18 cellular contexts compared by ENCODE assay signal in the genomic region with DNA sequence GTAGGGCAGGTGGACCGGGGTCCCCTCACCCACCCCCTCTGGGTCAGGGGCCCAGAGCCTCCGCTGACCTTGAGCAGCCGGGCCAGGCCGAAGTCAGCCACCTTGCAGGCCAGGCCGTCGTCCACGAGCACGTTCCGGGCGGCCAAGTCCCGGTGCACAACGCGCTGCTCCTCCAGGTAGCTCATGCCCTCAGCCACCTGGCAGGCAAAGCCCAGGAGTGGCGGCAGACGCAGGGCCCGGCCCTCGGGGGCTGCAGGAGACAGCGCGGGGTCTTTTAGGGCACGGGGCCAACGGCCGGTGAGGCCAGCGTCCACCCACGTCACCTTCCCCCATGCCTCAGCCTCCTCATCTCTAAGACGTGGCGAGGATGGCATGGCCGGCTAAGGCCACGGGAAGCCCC. TPM values are rescaled to one million over a fixed set of nuclear protein-coding genes. Genes with fewer than 3 reads are reported as not detected.
DNase-seq lines count a peak whose midpoint lies in the region; ATAC-seq and TF ChIP-seq lines count a peak whose summit lies in the region.
"Had no signal": no experiment of that assay in that cellular context is flagged by ENCODE, and none has a peak within 500 bp of the region (broad histone marks: within the 10 kb centered on the region; RNA-seq: fewer than 3 reads in every experiment).

No MANE protein-coding gene starts in this region.

- peak overlapping the region; percentile 74 for H3K4me3 Mint-ChIP-seq in MCF 10A (ENCODE audit: unreplicated experiment)
- H3K4me3 Mint-ChIP-seq: CD4-positive, CD25-positive, alpha-beta regulatory T cell; CD8-positive, alpha-beta memory T cell; GM23338 had no signal

- H3K4me1 Mint-ChIP-seq in MCF 10A (ENCODE audit: insufficient read depth, unreplicated experiment): peaks cover 26% of the 10 kb centered on the region

- no peaks in the 10 kb centered on the region for H3K27me3 ChIP-seq in mammary epithelial cell (ENCODE audit: insufficient read depth, low read length)
- H3K27me3 ChIP-seq in PC-9 (ENCODE audit: insufficient read depth, low read depth): no peaks in the 10 kb centered on the region
- peaks cover 0 to 6% of the 10 kb centered on the region in 2 donors for H3K27me3 ChIP-seq in breast epithelium
- H3K27me3 ChIP-seq in stomach: peaks cover 0 to 44% (median 0%) of the 10 kb centered on the region in 3 donors
- H3K27me3 ChIP-seq: BE2C had no signal

- in situ Hi-C loops in mammary epithelial cell (cut with MboI; ENCODE audit: low sequenced_read_pairs in 2 of 2): no loop called here

- CTCF ChIA-PET in MCF 10A (lab: Yijun Ruan, JAX): no interaction called here
- CTCF ChIA-PET in mammary epithelial cell (lab: Charles Lee; ENCODE audit: low non-redundant PET): no interaction called here
- CTCF ChIA-PET in PC-9 (lab: Charles Lee): interaction anchor here (0.5 kb wide), 1 partner anchor 83 kb away, joined by 4 read pairs; no protein-coding TSS in a partner anchor

- 93% methylated on average over 23 of the region's 28 CpGs for WGBS in mammary epithelial cell (ENCODE audit: low coverage, missing lambda C conversion rate)
- 47 to 92% (median 75%) methylated on average over 9 to 28 of the region's 28 CpGs for WGBS in stomach, 5 donors

- no peaks in the 10 kb centered on the region for H3K9me3 Mint-ChIP-seq in MCF 10A (ENCODE audit: unreplicated experiment)
- H3K9me3 Mint-ChIP-seq: CD4-positive, CD25-positive, alpha-beta regulatory T cell; GM23338 had no signal

- intact Hi-C loops in MCF 10A (cut with micrococcal nuclease): no loop called here
- intact Hi-C loops in mammary epithelial cell (cut with micrococcal nuclease): no loop called here
- intact Hi-C loops in PC-9 (cut with micrococcal nuclease; ENCODE audit: unreplicated experiment): no loop called here
- intact Hi-C loops in breast epithelium (cut with DNase I; ENCODE audit: low total_unique reads): no loop called here
- intact Hi-C loops in stomach (cut with DNase I; ENCODE audit: low total_unique reads): no loop called here

- H3K9me2 ChIP-seq in PC-9 (ENCODE audit: insufficient read depth): no peaks in the 10 kb centered on the region

- no peak for TF ChIP-seq POLR2A in breast epithelium (IDR thresholded peaks at IDR 0.05)
- TF ChIP-seq POLR2A in stomach (IDR thresholded peaks at IDR 0.05): no peak

- no peak overlapping the region for H3K27ac Mint-ChIP-seq in MCF 10A (ENCODE audit: low read depth, unreplicated experiment)
- H3K27ac Mint-ChIP-seq: CD4-positive, CD25-positive, alpha-beta regulatory T cell; CD8-positive, alpha-beta memory T cell; GM23338 had no signal

- BruUV-seq in MCF 10A (replicated peaks; lab: Mats Ljungman, UMichigan) (no TSS peak), mammary epithelial cell (replicated peaks; lab: Mats Ljungman, UMichigan) (no TSS peak), PC-9 (replicated peaks; lab: Mats Ljungman, UMichigan) (no TSS peak)

- H3K79me2 ChIP-seq in mammary epithelial cell (ENCODE audit: insufficient read depth, low read length) (no peaks in the 10 kb centered on the region), PC-9 (ENCODE audit: low read depth) (peaks cover 6% of the 10 kb centered on the region; the same call in 1 of the 2 replicates)

- POLR2A ChIA-PET in MCF 10A (lab: Yijun Ruan, JAX) (interaction anchor here (0.6 to 1.4 kb wide), 11 partner anchors 12 to 1264 kb away, joined by 3 to 12 read pairs (median 4); a partner anchor contains a TSS), PC-9 (lab: Charles Lee; ENCODE audit: unreplicated experiment) (interaction anchor here (0.6 kb wide), 1 partner anchor 170 kb away, joined by 11 read pairs; no protein-coding TSS in a partner anchor)

- dilution Hi-C loops in mammary epithelial cell (cut with HindIII; ENCODE audit: low sequenced_read_pairs): no loop called here

- no peak for ATAC-seq in HG03521 (IDR thresholded peaks at IDR 0.05; ENCODE audit: unreplicated experiment)
- ATAC-seq in GM19035 (IDR thresholded peaks at IDR 0.05; ENCODE audit: unreplicated experiment): no peak
- ATAC-seq: GM23338 had no signal

- no peak for TF ChIP-seq CTCF in MCF 10A (IDR thresholded peaks at IDR 0.05; ENCODE audit: unreplicated experiment)
- TF ChIP-seq CTCF in mammary epithelial cell (conservative IDR thresholded peaks at IDR 0.05 in 1 of 2, IDR thresholded peaks at IDR 0.05 in 1 of 2; ENCODE audit: extremely low read depth in 1 of 2, insufficient read depth in 1 of 2, low read depth in 1 of 2, low read length in 2 of 2): no peak
- TF ChIP-seq CTCF in PC-9 (conservative IDR thresholded peaks at IDR 0.05): no peak
- TF ChIP-seq CTCF in breast epithelium (IDR thresholded peaks at IDR 0.05): no peak
- no peak for TF ChIP-seq CTCF in stomach (IDR thresholded peaks at IDR 0.05)

- H3K36me3 Mint-ChIP-seq in MCF 10A (ENCODE audit: insufficient read depth, unreplicated experiment): peaks cover 7% of the 10 kb centered on the region
- H3K36me3 Mint-ChIP-seq: CD4-positive, CD25-positive, alpha-beta regulatory T cell had no signal

- TF ChIP-seq EP300 in stomach (IDR thresholded peaks at IDR 0.05): no peak

- H3K4me1 ChIP-seq in mammary epithelial cell (ENCODE audit: insufficient read depth, low read length) (peaks cover 54% of the 10 kb centered on the region), PC-9 (replicated peaks; ENCODE audit: insufficient read depth) (peaks cover 68% of the 10 kb centered on the region), breast epithelium (peaks cover 7 to 10% of the 10 kb centered on the region in 2 donors), stomach (peaks cover 20 to 64% (median 39%) of the 10 kb centered on the region in 4 donors)

- H3K9me3 ChIP-seq in mammary epithelial cell (replicated peaks; ENCODE audit: insufficient read depth, low read length) (no peaks in the 10 kb centered on the region), PC-9 (ENCODE audit: insufficient read depth, low read depth) (no peaks in the 10 kb centered on the region), breast epithelium (no peaks in the 10 kb centered on the region), stomach (no peaks in the 10 kb centered on the region)
- H3K9me3 ChIP-seq: BE2C had no signal

- H3F3A ChIP-seq in PC-9 (ENCODE audit: insufficient read depth, low read depth): peaks cover 33% of the 10 kb centered on the region; the same call in 1 of the 2 replicates

- H3K27me3 Mint-ChIP-seq in MCF 10A (ENCODE audit: insufficient read depth, unreplicated experiment): no peaks in the 10 kb centered on the region
- H3K27me3 Mint-ChIP-seq: CD4-positive, CD25-positive, alpha-beta regulatory T cell had no signal

- H3K27ac ChIP-seq in mammary epithelial cell (ENCODE audit: insufficient read depth, low read depth, low read length): no peak overlapping the region
- no peak overlapping the region for H3K27ac ChIP-seq in PC-9
- H3K27ac ChIP-seq in breast epithelium: peak overlapping the region; percentile 61 to 68
- peak overlapping the region in 4 of 5 donors; percentile 67 to 82 (median 77) for H3K27ac ChIP-seq in stomach

- no peak overlapping the region for H3K4me3 ChIP-seq in mammary epithelial cell (replicated peaks in 1 of 3; ENCODE audit: insufficient read depth in 1 of 3, low read depth in 2 of 3, low read length in 3 of 3)
- H3K4me3 ChIP-seq in PC-9: peak overlapping the region; percentile 48
- peak overlapping the region in 2 of 3 donors; percentile 35 to 57 for H3K4me3 ChIP-seq in breast epithelium
- peak overlapping the region in 2 of 4 donors; percentile 25 to 30 for H3K4me3 ChIP-seq in stomach
- H3K4me3 ChIP-seq: GM23338 had no signal

- DNase-seq in MCF 10A (ENCODE audit: unreplicated experiment) (no peak), mammary epithelial cell (no peak), PC-9 (no peak), breast epithelium (ENCODE audit: low spot score in 2 of 2) (no peak), stomach (no peak), hepatic stellate cell (ENCODE audit: low spot score) (no peak)
- DNase-seq: CD4-positive, CD25-positive, alpha-beta regulatory T cell; CD8-positive, alpha-beta memory T cell; COR-L47; DMS 273 treated with DMSO at 0.1 percent for 48 hours; DND-41; EL had no signal

- no peak overlapping the region for H2AFZ ChIP-seq in mammary epithelial cell (ENCODE audit: low read depth, low read length)
- no peak overlapping the region for H2AFZ ChIP-seq in PC-9
- H2AFZ ChIP-seq: GM23338 had no signal

- H3K36me3 ChIP-seq in mammary epithelial cell (ENCODE audit: insufficient read depth, low read length) (no peaks in the 10 kb centered on the region), PC-9 (ENCODE audit: low read depth) (no peaks in the 10 kb centered on the region), breast epithelium (no peaks in the 10 kb centered on the region), stomach (no peaks in the 10 kb centered on the region)
- H3K36me3 ChIP-seq: BE2C had no signal

- H3K9ac ChIP-seq in mammary epithelial cell (ENCODE audit: insufficient read depth, low read length): no peak overlapping the region

- H3K4me2 ChIP-seq in mammary epithelial cell (ENCODE audit: insufficient read depth, low read depth, low read length) (no peak overlapping the region), PC-9 (peak overlapping the region; percentile 97)
- H3K4me2 ChIP-seq: GM23338 had no signal

- H4K20me1 ChIP-seq in mammary epithelial cell (ENCODE audit: insufficient read depth, low read length) (no peaks in the 10 kb centered on the region), PC-9 (ENCODE audit: insufficient read depth) (no peaks in the 10 kb centered on the region)

RNA-seq across cellular contexts. Expression of a gene that starts 4.2 kb away (rescaled TPM):
- total RNA-seq in MCF 10A (2022) (3.8 and 4.4 TPM in 2 replicates), mammary epithelial cell (1 to 10 TPM in 1 of 2 donors, under 1 TPM in 1; 0.83 to 1.1 TPM), PC-9 (2021) (12.9 and 13.3 TPM in 2 replicates), breast epithelium (1 to 10 TPM in 1 of 3 donors, under 1 TPM in 2; 0.16 to 2.3 (median 0.88) TPM), stomach (10 to 100 TPM; 10.3 to 98.5 (median 22.2) TPM)
- polyA plus RNA-seq in mammary epithelial cell (0.29 TPM), stomach (10 to 100 TPM in 2 of 3 donors, 1 to 10 TPM in 1; 7.7 to 32.5 (median 23.6) TPM)
- 0.72 TPM for polyA minus RNA-seq in mammary epithelial cell
- polyA plus RNA-seq: GM23338 had no signal

RNA-seq across cellular contexts. Expression of a gene that starts 6.2 kb away (rescaled TPM):
- total RNA-seq in MCF 10A (2022) (0.81 and 1.4 TPM in 2 replicates), mammary epithelial cell (under 1 TPM in 1 of 2 donors, not detected in 1; under 0.01 TPM), PC-9 (2021) (1.2 TPM in 2 replicates), breast epithelium (under 1 TPM in 2 of 3 donors, not detected in 1; 0.59 to 0.66 TPM), stomach (1 to 10 TPM in 1 of 5 donors, under 1 TPM in 1, not detected in 3; 0.87 to 3.5 TPM)
- polyA plus RNA-seq in mammary epithelial cell (0.16 TPM), stomach (1 to 10 TPM in 1 of 3 donors, not detected in 2; 2.1 TPM)
- not detected for polyA minus RNA-seq in mammary epithelial cell
- total RNA-seq: A172; CD4-positive, CD25-positive, alpha-beta regulatory T cell; CD8-positive, alpha-beta memory T cell; G401 had no signal
- polyA plus RNA-seq: CD4-positive, CD25-positive, alpha-beta regulatory T cell; CD8-positive, alpha-beta memory T cell had no signal

RNA-seq across cellular contexts. Expression of a gene that starts 12.6 kb away (rescaled TPM):
- total RNA-seq in MCF 10A (2022) (2.4 and 3.9 TPM in 2 replicates), mammary epithelial cell (under 1 TPM; under 0.01 to 0.45 TPM), PC-9 (2021) (7.7 and 10.6 TPM in 2 replicates), breast epithelium (under 1 TPM; 0.29 to 0.33 (median 0.32) TPM), stomach (1 to 10 TPM in 1 of 5 donors, under 1 TPM in 1, not detected in 3; 0.55 to 1.2 TPM)
- polyA plus RNA-seq in mammary epithelial cell (0.60 TPM), stomach (1 to 10 TPM in 1 of 3 donors, under 1 TPM in 2; 0.25 to 3.1 (median 0.50) TPM)
- not detected for polyA minus RNA-seq in mammary epithelial cell
- polyA plus RNA-seq: CD8-positive, alpha-beta memory T cell had no signal

RNA-seq across cellular contexts. Expression of a gene that starts 20.8 kb away (rescaled TPM):
- total RNA-seq in MCF 10A (2022): 315 and 355 TPM in 2 replicates
- total RNA-seq in mammary epithelial cell: 100 to 1,000 TPM; 148 to 355 TPM
- 62.8 TPM for polyA plus RNA-seq in mammary epithelial cell
- 38.1 TPM for polyA minus RNA-seq in mammary epithelial cell
- 243 and 253 TPM in 2 replicates for total RNA-seq in PC-9 (2021)
- total RNA-seq in breast epithelium: 100 to 1,000 TPM in 2 of 3 donors, 10 to 100 TPM in 1; 71.8 to 151 (median 133) TPM
- total RNA-seq in stomach: 100 to 1,000 TPM in 2 of 5 donors, 10 to 100 TPM in 2, 1 to 10 TPM in 1; 1.8 to 213 (median 84.8) TPM
- polyA plus RNA-seq in stomach: 100 to 1,000 TPM; 570 to 756 (median 749) TPM

RNA-seq across cellular contexts. Expression of a gene that starts 32.7 kb away (rescaled TPM):
- 18.1 and 24.7 TPM in 2 replicates for total RNA-seq in MCF 10A (2022)
- 10 to 100 TPM; 19.0 to 27.7 TPM for total RNA-seq in mammary epithelial cell
- 5.0 TPM for polyA plus RNA-seq in mammary epithelial cell
- 39.5 TPM for polyA minus RNA-seq in mammary epithelial cell
- total RNA-seq in PC-9 (2021): 33.7 and 52.6 TPM in 2 replicates
- 10 to 100 TPM in 2 of 3 donors, 1 to 10 TPM in 1; 9.9 to 22.6 (median 20.3) TPM for total RNA-seq in breast epithelium
- total RNA-seq in stomach: 10 to 100 TPM; 27.4 to 95.5 (median 41.2) TPM
- 1 to 10 TPM; 4.4 to 7.3 (median 6.9) TPM for polyA plus RNA-seq in stomach

Comparison
In these comparisons a context has a peak if more than half of its experiments do, and no peak if none do; other contexts are left out.
1. H3K27ac ChIP-seq: peak in breast epithelium (2 of 2) and stomach (4 of 5); none in mammary epithelial cell (single experiment) and PC-9 (single experiment).
2. H3K4me3 ChIP-seq: peak in PC-9 (single experiment) and breast epithelium (2 of 3); none in mammary epithelial cell (0 of 3).